In the genomic region with DNA sequence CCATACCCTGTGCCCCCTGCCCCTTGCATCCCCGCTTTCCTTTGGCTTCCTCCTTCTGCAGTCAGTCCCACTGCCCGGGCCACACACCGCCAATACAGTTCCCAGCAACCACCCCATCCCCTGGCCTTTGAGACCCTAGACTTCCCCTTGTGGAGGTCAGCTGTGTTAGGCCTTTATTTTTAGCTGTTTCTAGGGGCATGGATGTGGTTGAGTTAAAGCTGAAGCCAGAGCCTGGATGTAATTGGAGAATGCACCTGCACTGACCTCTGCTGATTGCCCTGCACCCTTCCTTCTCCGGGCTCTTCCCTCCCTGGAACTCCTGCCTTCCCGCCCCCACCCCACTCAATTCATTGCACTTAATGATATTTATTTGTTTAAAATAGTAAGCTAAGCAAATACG, we compare ENCODE assay signal across 27 cellular contexts.
"Had no signal": no experiment of that assay in that cellular context is flagged by ENCODE, and none has a peak within 500 bp of the region (broad histone marks: within the 10 kb centered on the region; RNA-seq: fewer than 3 reads in every experiment).

No MANE protein-coding gene starts in this region.

- H3K4me3 ChIP-seq: breast epithelium, esophagus muscularis mucosa, heart left ventricle, suprapubic skin, tibial artery had no signal

- H3K27me3 ChIP-seq: breast epithelium, esophagus muscularis mucosa, foreskin keratinocyte, heart left ventricle, suprapubic skin, tibial artery had no signal

- DNase-seq: activated CD4-positive, alpha-beta memory T cell treated with anti-CD3 and anti-CD28 coated beads, Interleukin-2, amount 10 ng/mL, durations not matched to agents 7 days and 5 days; activated CD4-positive, alpha-beta T cell treated with anti-CD3 and anti-CD28 coated beads for 1 hour; activated CD4-positive, alpha-beta T cell treated with anti-CD3 and anti-CD28 coated beads, Interleukin-2, amount 10 ng/mL, durations not matched to agents 7 days and 5 days; activated CD8-positive, alpha-beta memory T cell treated with anti-CD3 and anti-CD28 coated beads, Interleukin-2, amount 50 U/mL, for 48 hours; activated naive CD8-positive, alpha-beta T cell treated with anti-CD3 and anti-CD28 coated beads, Interleukin-2, amount 50 U/mL, for 24 hours; activated T-cell treated with anti-CD3 and anti-CD28 coated beads, Interleukin-2, amount 50 U/mL, for 24 hours; amygdala; foreskin keratinocyte; heart left ventricle; islet precursor cell; left ventricle myocardium superior; naive thymus-derived CD4-positive, alpha-beta T cell; right cardiac atrium; stimulated activated CD4-positive, alpha-beta T cell treated with anti-CD3 and anti-CD28 coated beads, Interleukin-15, amount 100 ng/mL, for 24 hours; stimulated activated CD4-positive, alpha-beta T cell treated with anti-CD3 and anti-CD28 coated beads, Interleukin-2, amount 100 ng/mL, for 24 hours; stimulated activated naive B cell treated with anti-CD40 and anti-IgM and Interleukin-4, amounts not matched to agents 10 μg/mL and 1 μg/mL and 100 μg/mL, for 72 hours; T1000; tibial artery had no signal

- H3K36me3 ChIP-seq: breast epithelium, suprapubic skin had no signal

- H3K4me1 Mint-ChIP-seq: activated CD4-positive, alpha-beta memory T cell treated with anti-CD3 and anti-CD28 coated beads, Interleukin-2, amount 10 ng/mL, durations not matched to agents 7 days and 5 days; activated CD4-positive, alpha-beta T cell treated with anti-CD3 and anti-CD28 coated beads, Interleukin-2, amount 10 ng/mL, durations not matched to agents 7 days and 5 days; activated naive CD4-positive, alpha-beta T cell treated with anti-CD3 and anti-CD28 coated beads, Interleukin-2, amount 50 U/mL, for 24 hours; activated naive CD8-positive, alpha-beta T cell treated with anti-CD3 and anti-CD28 coated beads, Interleukin-2, amount 50 U/mL, for 24 hours; central memory CD8-positive, alpha-beta T cell; neural crest cell; stimulated activated naive B cell treated with anti-CD40 and anti-IgM and Interleukin-4, amounts not matched to agents 10 μg/mL and 1 μg/mL and 100 μg/mL, for 72 hours had no signal

- H3K4me3 Mint-ChIP-seq: activated CD4-positive, alpha-beta memory T cell treated with anti-CD3 and anti-CD28 coated beads, Interleukin-2, amount 10 ng/mL, durations not matched to agents 7 days and 5 days; activated CD4-positive, alpha-beta T cell treated with anti-CD3 and anti-CD28 coated beads, Interleukin-2, amount 10 ng/mL, durations not matched to agents 7 days and 5 days; activated naive CD4-positive, alpha-beta T cell treated with anti-CD3 and anti-CD28 coated beads, Interleukin-2, amount 50 U/mL, for 24 hours; activated naive CD8-positive, alpha-beta T cell treated with anti-CD3 and anti-CD28 coated beads, Interleukin-2, amount 50 U/mL, for 24 hours; activated T-cell treated with anti-CD3 and anti-CD28 coated beads, Interleukin-2, amount 50 U/mL, for 24 hours; central memory CD8-positive, alpha-beta T cell; dendritic cell treated with granulocyte-macrophage colony-stimulating factor and Interleukin-4, amounts not matched to agents 40 ng/mL and 50 ng/mL, for 4 days; mesothelial cell of epicardium; naive thymus-derived CD4-positive, alpha-beta T cell; neural crest cell; stimulated activated naive B cell treated with anti-CD40 and anti-IgM and Interleukin-4, amounts not matched to agents 10 μg/mL and 1 μg/mL and 100 μg/mL, for 72 hours; T-helper 1 cell treated with Interleukin-12 subunit alpha and Interleukin-12 subunit beta and Interleukin-4 antibody, amounts not matched to agents 30 μg/mL and 1 μg/mL, for 36 hours had no signal

- H3K9me3 ChIP-seq: breast epithelium, esophagus muscularis mucosa, heart left ventricle, suprapubic skin, tibial artery had no signal

- ATAC-seq: activated naive CD8-positive, alpha-beta T cell treated with anti-CD3 and anti-CD28 coated beads, Interleukin-2, amount 50 U/mL, for 24 hours; foreskin keratinocyte; heart left ventricle; left ventricle myocardium superior; naive thymus-derived CD4-positive, alpha-beta T cell; right cardiac atrium; stimulated activated naive B cell treated with anti-CD40 and anti-IgM and Interleukin-4, amounts not matched to agents 10 μg/mL and 1 μg/mL and 100 μg/mL, for 72 hours had no signal

- H3K9me3 Mint-ChIP-seq: activated CD4-positive, alpha-beta memory T cell treated with anti-CD3 and anti-CD28 coated beads, Interleukin-2, amount 10 ng/mL, durations not matched to agents 7 days and 5 days; activated CD4-positive, alpha-beta T cell treated with anti-CD3 and anti-CD28 coated beads, Interleukin-2, amount 10 ng/mL, durations not matched to agents 7 days and 5 days; activated naive CD4-positive, alpha-beta T cell treated with anti-CD3 and anti-CD28 coated beads, Interleukin-2, amount 50 U/mL, for 24 hours; activated naive CD8-positive, alpha-beta T cell treated with anti-CD3 and anti-CD28 coated beads, Interleukin-2, amount 50 U/mL, for 24 hours; activated T-cell treated with anti-CD3 and anti-CD28 coated beads, Interleukin-2, amount 50 U/mL, for 24 hours; central memory CD8-positive, alpha-beta T cell; dendritic cell treated with granulocyte-macrophage colony-stimulating factor and Interleukin-4, amounts not matched to agents 40 ng/mL and 50 ng/mL, for 4 days; mesothelial cell of epicardium; naive thymus-derived CD4-positive, alpha-beta T cell; neural crest cell; stimulated activated naive B cell treated with anti-CD40 and anti-IgM and Interleukin-4, amounts not matched to agents 10 μg/mL and 1 μg/mL and 100 μg/mL, for 72 hours; T-helper 1 cell treated with Interleukin-12 subunit alpha and Interleukin-12 subunit beta and Interleukin-4 antibody, amounts not matched to agents 30 μg/mL and 1 μg/mL, for 36 hours had no signal

- H3K36me3 Mint-ChIP-seq: activated naive CD4-positive, alpha-beta T cell treated with anti-CD3 and anti-CD28 coated beads, Interleukin-2, amount 50 U/mL, for 24 hours; mesothelial cell of epicardium had no signal

- H3K27me3 Mint-ChIP-seq: activated CD4-positive, alpha-beta memory T cell treated with anti-CD3 and anti-CD28 coated beads, Interleukin-2, amount 10 ng/mL, durations not matched to agents 7 days and 5 days; activated CD4-positive, alpha-beta T cell treated with anti-CD3 and anti-CD28 coated beads, Interleukin-2, amount 10 ng/mL, durations not matched to agents 7 days and 5 days; activated naive CD4-positive, alpha-beta T cell treated with anti-CD3 and anti-CD28 coated beads, Interleukin-2, amount 50 U/mL, for 24 hours; activated naive CD8-positive, alpha-beta T cell treated with anti-CD3 and anti-CD28 coated beads, Interleukin-2, amount 50 U/mL, for 24 hours; activated T-cell treated with anti-CD3 and anti-CD28 coated beads, Interleukin-2, amount 50 U/mL, for 24 hours; central memory CD8-positive, alpha-beta T cell; dendritic cell treated with granulocyte-macrophage colony-stimulating factor and Interleukin-4, amounts not matched to agents 40 ng/mL and 50 ng/mL, for 4 days; naive thymus-derived CD4-positive, alpha-beta T cell; stimulated activated naive B cell treated with anti-CD40 and anti-IgM and Interleukin-4, amounts not matched to agents 10 μg/mL and 1 μg/mL and 100 μg/mL, for 72 hours had no signal

- H3K27ac ChIP-seq: breast epithelium, esophagus muscularis mucosa, foreskin keratinocyte, heart left ventricle, suprapubic skin, tibial artery had no signal

- H3K4me1 ChIP-seq: breast epithelium, esophagus muscularis mucosa, foreskin keratinocyte, suprapubic skin had no signal

- H3K27ac Mint-ChIP-seq: activated CD4-positive, alpha-beta memory T cell treated with anti-CD3 and anti-CD28 coated beads, Interleukin-2, amount 10 ng/mL, durations not matched to agents 7 days and 5 days; activated CD4-positive, alpha-beta T cell treated with anti-CD3 and anti-CD28 coated beads, Interleukin-2, amount 10 ng/mL, durations not matched to agents 7 days and 5 days; activated naive CD4-positive, alpha-beta T cell treated with anti-CD3 and anti-CD28 coated beads, Interleukin-2, amount 50 U/mL, for 24 hours; activated naive CD8-positive, alpha-beta T cell treated with anti-CD3 and anti-CD28 coated beads, Interleukin-2, amount 50 U/mL, for 24 hours; activated T-cell treated with anti-CD3 and anti-CD28 coated beads, Interleukin-2, amount 50 U/mL, for 24 hours; dendritic cell treated with granulocyte-macrophage colony-stimulating factor and Interleukin-4, amounts not matched to agents 40 ng/mL and 50 ng/mL, for 4 days; mesothelial cell of epicardium; stimulated activated naive B cell treated with anti-CD40 and anti-IgM and Interleukin-4, amounts not matched to agents 10 μg/mL and 1 μg/mL and 100 μg/mL, for 72 hours; T-helper 1 cell treated with Interleukin-12 subunit alpha and Interleukin-12 subunit beta and Interleukin-4 antibody, amounts not matched to agents 30 μg/mL and 1 μg/mL, for 36 hours had no signal
